1 cellular context compared by ENCODE assay signal in the genomic region with DNA sequence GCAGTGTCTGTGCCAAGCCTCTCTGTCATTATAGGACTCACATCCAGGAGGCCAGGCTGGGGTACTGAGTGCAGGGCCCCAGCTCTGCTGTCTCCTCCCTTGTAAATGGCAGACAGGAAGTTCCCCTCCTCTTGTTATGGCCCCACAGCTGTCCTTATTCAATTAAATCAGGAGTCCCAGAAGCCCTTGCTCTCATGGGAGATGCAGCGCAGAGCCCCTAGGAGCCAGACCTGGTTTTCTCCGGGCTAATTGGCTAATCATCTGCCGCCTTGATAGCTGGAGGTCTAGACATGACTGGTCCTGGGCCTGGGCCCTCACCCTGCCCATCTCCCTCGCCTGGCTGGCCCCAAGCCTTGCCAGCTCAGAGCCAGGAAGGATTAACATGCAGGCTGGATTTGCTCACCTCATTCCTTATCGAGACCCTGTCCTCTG.
A peak's percentile ranks its signal among the peaks of the same experiment; 100 is the strongest.
TF ChIP-seq lines count a peak whose summit lies in the region.

No MANE protein-coding gene starts in this region.

TF ChIP-seq in K562, 482 proteins besides CTCF, POLR2A, EP300 and RAD21 (continued from another document):
- TF ChIP-seq, protein P1, sequence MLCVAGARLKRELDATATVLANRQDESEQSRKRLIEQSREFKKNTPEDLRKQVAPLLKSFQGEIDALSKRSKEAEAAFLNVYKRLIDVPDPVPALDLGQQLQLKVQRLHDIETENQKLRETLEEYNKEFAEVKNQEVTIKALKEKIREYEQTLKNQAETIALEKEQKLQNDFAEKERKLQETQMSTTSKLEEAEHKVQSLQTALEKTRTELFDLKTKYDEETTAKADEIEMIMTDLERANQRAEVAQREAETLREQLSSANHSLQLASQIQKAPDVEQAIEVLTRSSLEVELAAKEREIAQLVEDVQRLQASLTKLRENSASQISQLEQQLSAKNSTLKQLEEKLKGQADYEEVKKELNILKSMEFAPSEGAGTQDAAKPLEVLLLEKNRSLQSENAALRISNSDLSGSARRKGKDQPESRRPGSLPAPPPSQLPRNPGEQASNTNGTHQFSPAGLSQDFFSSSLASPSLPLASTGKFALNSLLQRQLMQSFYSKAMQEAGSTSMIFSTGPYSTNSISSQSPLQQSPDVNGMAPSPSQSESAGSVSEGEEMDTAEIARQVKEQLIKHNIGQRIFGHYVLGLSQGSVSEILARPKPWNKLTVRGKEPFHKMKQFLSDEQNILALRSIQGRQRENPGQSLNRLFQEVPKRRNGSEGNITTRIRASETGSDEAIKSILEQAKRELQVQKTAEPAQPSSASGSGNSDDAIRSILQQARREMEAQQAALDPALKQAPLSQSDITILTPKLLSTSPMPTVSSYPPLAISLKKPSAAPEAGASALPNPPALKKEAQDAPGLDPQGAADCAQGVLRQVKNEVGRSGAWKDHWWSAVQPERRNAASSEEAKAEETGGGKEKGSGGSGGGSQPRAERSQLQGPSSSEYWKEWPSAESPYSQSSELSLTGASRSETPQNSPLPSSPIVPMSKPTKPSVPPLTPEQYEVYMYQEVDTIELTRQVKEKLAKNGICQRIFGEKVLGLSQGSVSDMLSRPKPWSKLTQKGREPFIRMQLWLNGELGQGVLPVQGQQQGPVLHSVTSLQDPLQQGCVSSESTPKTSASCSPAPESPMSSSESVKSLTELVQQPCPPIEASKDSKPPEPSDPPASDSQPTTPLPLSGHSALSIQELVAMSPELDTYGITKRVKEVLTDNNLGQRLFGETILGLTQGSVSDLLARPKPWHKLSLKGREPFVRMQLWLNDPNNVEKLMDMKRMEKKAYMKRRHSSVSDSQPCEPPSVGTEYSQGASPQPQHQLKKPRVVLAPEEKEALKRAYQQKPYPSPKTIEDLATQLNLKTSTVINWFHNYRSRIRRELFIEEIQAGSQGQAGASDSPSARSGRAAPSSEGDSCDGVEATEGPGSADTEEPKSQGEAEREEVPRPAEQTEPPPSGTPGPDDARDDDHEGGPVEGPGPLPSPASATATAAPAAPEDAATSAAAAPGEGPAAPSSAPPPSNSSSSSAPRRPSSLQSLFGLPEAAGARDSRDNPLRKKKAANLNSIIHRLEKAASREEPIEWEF (CRISPR knock-in tag; IDR thresholded peaks at IDR 0.05) = no peak
- TF ChIP-seq NCOA2 (IDR thresholded peaks at IDR 0.05; ENCODE audit: partially characterized antibody in 2 of 2) (no peak), ZNF592 (IDR thresholded peaks at IDR 0.05) (peak; percentile 36; the same call in 1 of the 2 replicates), ZNF77 (CRISPR knock-in tag; IDR thresholded peaks at IDR 0.05) (no peak), SMAD4 (CRISPR knock-in tag; conservative IDR thresholded peaks at IDR 0.05) (0 out of 2 replicates have a peak, but pooled peaks have one; percentile 35), RBM22 (IDR thresholded peaks at IDR 0.05; ENCODE audit: low read depth, low read length, poor library complexity, severe bottlenecking) (no peak), MBD2 (IDR thresholded peaks at IDR 0.05; ENCODE audit: borderline replicate concordance, low read depth) (no peak), DMBX1 (CRISPR knock-in tag; IDR thresholded peaks at IDR 0.05; ENCODE audit: borderline replicate concordance) (peak; percentile 52; the same call in 1 of the 2 replicates), ZNF644 (tag; IDR thresholded peaks at IDR 0.05; ENCODE audit: low read depth) (no peak), TEAD1 (CRISPR knock-in tag; IDR thresholded peaks at IDR 0.05) (no peak), CHCHD3 (CRISPR knock-in tag; IDR thresholded peaks at IDR 0.05) (no peak), CHD2 (IDR thresholded peaks at IDR 0.05; ENCODE audit: low read depth, low read length) (no peak), IRF2 (CRISPR knock-in tag; IDR thresholded peaks at IDR 0.05) (no peak), KLF6 (CRISPR knock-in tag; IDR thresholded peaks at IDR 0.05; ENCODE audit: borderline replicate concordance) (peak; percentile 62; the same call in 1 of the 2 replicates), SPI1 (IDR thresholded peaks at IDR 0.05; ENCODE audit: borderline replicate concordance, low read depth, low read length) (no peak), MED1 (CRISPR knock-in tag; IDR thresholded peaks at IDR 0.05; ENCODE audit: borderline replicate concordance) (no peak), ZNF121 (CRISPR knock-in tag; conservative IDR thresholded peaks at IDR 0.05) (no peak), SP1 (CRISPR knock-in tag; IDR thresholded peaks at IDR 0.05) (no peak), TOE1 (IDR thresholded peaks at IDR 0.05; ENCODE audit: borderline replicate concordance) (no peak), TOE1 (CRISPR knock-in tag; IDR thresholded peaks at IDR 0.05; ENCODE audit: borderline replicate concordance, low read depth) (no peak), TCFL5 (CRISPR knock-in tag; conservative IDR thresholded peaks at IDR 0.05) (0 out of 2 replicates have a peak, but pooled peaks have one; percentile 26), CXXC5 (CRISPR knock-in tag; IDR thresholded peaks at IDR 0.05) (peak; percentile 34), ZNF57 (CRISPR knock-in tag; IDR thresholded peaks at IDR 0.05) (no peak)
- TF ChIP-seq, protein P2, sequence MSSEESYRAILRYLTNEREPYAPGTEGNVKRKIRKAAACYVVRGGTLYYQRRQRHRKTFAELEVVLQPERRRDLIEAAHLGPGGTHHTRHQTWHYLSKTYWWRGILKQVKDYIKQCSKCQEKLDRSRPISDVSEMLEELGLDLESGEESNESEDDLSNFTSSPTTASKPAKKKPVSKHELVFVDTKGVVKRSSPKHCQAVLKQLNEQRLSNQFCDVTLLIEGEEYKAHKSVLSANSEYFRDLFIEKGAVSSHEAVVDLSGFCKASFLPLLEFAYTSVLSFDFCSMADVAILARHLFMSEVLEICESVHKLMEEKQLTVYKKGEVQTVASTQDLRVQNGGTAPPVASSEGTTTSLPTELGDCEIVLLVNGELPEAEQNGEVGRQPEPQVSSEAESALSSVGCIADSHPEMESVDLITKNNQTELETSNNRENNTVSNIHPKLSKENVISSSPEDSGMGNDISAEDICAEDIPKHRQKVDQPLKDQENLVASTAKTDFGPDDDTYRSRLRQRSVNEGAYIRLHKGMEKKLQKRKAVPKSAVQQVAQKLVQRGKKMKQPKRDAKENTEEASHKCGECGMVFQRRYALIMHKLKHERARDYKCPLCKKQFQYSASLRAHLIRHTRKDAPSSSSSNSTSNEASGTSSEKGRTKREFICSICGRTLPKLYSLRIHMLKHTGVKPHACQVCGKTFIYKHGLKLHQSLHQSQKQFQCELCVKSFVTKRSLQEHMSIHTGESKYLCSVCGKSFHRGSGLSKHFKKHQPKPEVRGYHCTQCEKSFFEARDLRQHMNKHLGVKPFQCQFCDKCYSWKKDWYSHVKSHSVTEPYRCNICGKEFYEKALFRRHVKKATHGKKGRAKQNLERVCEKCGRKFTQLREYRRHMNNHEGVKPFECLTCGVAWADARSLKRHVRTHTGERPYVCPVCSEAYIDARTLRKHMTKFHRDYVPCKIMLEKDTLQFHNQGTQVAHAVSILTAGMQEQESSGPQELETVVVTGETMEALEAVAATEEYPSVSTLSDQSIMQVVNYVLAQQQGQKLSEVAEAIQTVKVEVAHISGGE (CRISPR knock-in tag; IDR thresholded peaks at IDR 0.05) = no peak
- TF ChIP-seq, protein P3, sequence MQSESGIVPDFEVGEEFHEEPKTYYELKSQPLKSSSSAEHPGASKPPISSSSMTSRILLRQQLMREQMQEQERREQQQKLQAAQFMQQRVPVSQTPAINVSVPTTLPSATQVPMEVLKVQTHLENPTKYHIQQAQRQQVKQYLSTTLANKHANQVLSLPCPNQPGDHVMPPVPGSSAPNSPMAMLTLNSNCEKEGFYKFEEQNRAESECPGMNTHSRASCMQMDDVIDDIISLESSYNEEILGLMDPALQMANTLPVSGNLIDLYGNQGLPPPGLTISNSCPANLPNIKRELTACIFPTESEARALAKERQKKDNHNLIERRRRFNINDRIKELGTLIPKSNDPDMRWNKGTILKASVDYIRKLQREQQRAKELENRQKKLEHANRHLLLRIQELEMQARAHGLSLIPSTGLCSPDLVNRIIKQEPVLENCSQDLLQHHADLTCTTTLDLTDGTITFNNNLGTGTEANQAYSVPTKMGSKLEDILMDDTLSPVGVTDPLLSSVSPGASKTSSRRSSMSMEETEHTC (IDR thresholded peaks at IDR 0.05) = no peak
- TF ChIP-seq, protein P4, sequence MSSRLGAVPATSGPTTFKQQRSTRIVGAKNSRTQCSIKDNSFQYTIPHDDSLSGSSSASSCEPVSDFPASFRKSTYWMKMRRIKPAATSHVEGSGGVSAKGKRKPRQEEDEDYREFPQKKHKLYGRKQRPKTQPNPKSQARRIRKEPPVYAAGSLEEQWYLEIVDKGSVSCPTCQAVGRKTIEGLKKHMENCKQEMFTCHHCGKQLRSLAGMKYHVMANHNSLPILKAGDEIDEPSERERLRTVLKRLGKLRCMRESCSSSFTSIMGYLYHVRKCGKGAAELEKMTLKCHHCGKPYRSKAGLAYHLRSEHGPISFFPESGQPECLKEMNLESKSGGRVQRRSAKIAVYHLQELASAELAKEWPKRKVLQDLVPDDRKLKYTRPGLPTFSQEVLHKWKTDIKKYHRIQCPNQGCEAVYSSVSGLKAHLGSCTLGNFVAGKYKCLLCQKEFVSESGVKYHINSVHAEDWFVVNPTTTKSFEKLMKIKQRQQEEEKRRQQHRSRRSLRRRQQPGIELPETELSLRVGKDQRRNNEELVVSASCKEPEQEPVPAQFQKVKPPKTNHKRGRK (tag; IDR thresholded peaks at IDR 0.05) = no peak
